In the genomic region with DNA sequence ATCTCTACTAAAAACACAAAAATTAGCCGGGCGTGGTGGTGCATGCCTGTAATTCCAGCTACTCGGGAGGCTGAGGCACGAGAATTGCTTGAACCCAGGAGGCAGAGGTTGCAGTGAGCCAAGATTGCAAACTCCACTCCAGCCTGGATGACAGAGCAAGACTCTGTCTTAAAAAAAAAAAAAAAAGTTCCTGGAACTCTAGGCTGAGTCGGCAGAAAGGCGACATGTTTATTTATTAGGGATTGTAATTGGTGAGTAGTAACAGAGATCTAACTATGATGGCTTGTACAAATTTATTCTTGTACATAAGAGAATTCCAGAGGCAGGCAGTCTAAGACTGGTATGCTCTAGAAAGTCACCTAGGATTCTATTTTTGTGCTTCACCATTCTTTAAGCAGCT, we compare ENCODE assay signal across 5 cellular contexts. TPM values are rescaled to one million over a fixed set of nuclear protein-coding genes. Genes with fewer than 3 reads are reported as not detected.
"Had no signal": no experiment of that assay in that cellular context is flagged by ENCODE, and none has a peak within 500 bp of the region (broad histone marks: within the 10 kb centered on the region; RNA-seq: fewer than 3 reads in every experiment).

No MANE protein-coding gene starts in this region.

RNA-seq across cellular contexts. Expression of gene HPDL, which starts 35.7 kb away (rescaled TPM):
- total RNA-seq: PC-3, Right ventricle myocardium inferior, Right ventricle myocardium superior, SJCRH30, SK-MEL-5 had no signal
